In the genomic region with DNA sequence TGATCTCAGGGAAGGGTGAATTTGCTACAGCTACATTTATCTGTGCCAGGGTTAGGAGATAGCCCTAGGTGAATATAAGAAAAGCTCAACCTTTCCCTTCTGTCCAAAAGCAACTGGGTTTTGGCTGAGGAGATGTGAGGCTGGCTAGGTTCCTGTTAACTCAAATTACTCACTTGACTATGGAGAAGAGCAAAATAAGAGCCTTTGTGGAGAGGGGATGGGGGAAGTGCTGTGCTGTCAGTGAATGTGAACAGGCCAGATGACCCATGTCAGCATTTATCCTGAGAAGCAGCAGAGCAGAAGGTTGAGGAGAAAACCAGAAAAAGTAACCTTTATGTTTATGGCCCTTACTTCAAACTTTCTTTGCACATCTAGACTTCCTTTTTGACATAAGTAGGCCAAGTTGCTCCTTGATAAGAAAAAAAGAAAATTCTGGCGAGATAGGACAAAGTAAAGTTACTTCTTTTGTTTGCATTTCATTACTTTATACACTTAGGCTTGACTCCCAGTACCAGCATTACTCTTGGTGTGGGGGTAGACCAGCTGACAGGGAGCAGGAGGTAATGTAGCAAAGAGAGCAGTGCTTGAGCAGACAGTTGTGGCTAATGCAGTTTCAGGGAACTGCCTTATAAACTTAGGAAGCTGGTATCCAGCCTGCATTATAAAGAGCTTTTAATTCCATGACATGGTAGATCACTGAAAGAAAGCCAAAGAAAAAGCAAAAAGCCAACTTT, we compare ENCODE assay signal across 9 cellular contexts. TPM values are rescaled to one million over a fixed set of nuclear protein-coding genes. Genes with fewer than 3 reads are reported as not detected.
A peak's percentile ranks its signal among the peaks of the same experiment; 100 is the strongest.
DNase-seq lines count a peak whose midpoint lies in the region; TF ChIP-seq lines count a peak whose summit lies in the region.
"Had no signal": no experiment of that assay in that cellular context is flagged by ENCODE, and none has a peak within 500 bp of the region (broad histone marks: within the 10 kb centered on the region; RNA-seq: fewer than 3 reads in every experiment).

No MANE protein-coding gene starts in this region.

- no peak overlapping the region for H3K4me3 ChIP-seq in H7 (ENCODE audit: insufficient read depth, low read depth, low read length)
- H3K4me3 ChIP-seq: upper lobe of left lung had no signal

- no peak for TF ChIP-seq CTCF in type B pancreatic cell (conservative IDR thresholded peaks at IDR 0.05)

- peaks cover 56% of the 10 kb centered on the region for H3K4me1 Mint-ChIP-seq in activated naive CD4-positive, alpha-beta T cell treated with anti-CD3 and anti-CD28 coated beads for 36 hours (ENCODE audit: low read depth)
- peaks cover 48% of the 10 kb centered on the region for H3K4me1 Mint-ChIP-seq in activated T-helper 2 cell treated with anti-CD3 and anti-CD28 coated beads, Interferon-gamma antibody, Interleukin-2, Interleukin-4, amounts not matched to agents 10 μg/mL and 5 μg/mL and 100 μg/mL, durations not matched to agents 14 hours and 24 hours and 36 hours (ENCODE audit: low read depth)
- peaks cover 45% of the 10 kb centered on the region for H3K4me1 Mint-ChIP-seq in type B pancreatic cell (ENCODE audit: unreplicated experiment)

- CTCF ChIA-PET in activated naive CD4-positive, alpha-beta T cell treated with anti-CD3 and anti-CD28 coated beads for 36 hours (lab: Charles Lee), result interaction anchor here (0.6 to 2.5 kb wide), 5 partner anchors 11 to 367 kb away, joined by 3 to 9 read pairs (median 3); no protein-coding TSS in a partner anchor

- H3K27me3 Mint-ChIP-seq in activated naive CD4-positive, alpha-beta T cell treated with anti-CD3 and anti-CD28 coated beads for 36 hours (ENCODE audit: low read depth), result no peaks in the 10 kb centered on the region
- no peaks in the 10 kb centered on the region for H3K27me3 Mint-ChIP-seq in activated T-helper 2 cell treated with anti-CD3 and anti-CD28 coated beads, Interferon-gamma antibody, Interleukin-2, Interleukin-4, amounts not matched to agents 10 μg/mL and 5 μg/mL and 100 μg/mL, durations not matched to agents 14 hours and 24 hours and 36 hours (ENCODE audit: low read depth)
- H3K27me3 Mint-ChIP-seq in type B pancreatic cell, result no peaks in the 10 kb centered on the region

- intact Hi-C loops in activated naive CD4-positive, alpha-beta T cell treated with anti-CD3 and anti-CD28 coated beads for 36 hours (cut with micrococcal nuclease), result no loop called here
- intact Hi-C loops in activated T-helper 2 cell treated with anti-CD3 and anti-CD28 coated beads, Interferon-gamma antibody, Interleukin-2, Interleukin-4, amounts not matched to agents 10 μg/mL and 5 μg/mL and 100 μg/mL, durations not matched to agents 14 hours and 24 hours and 36 hours (cut with micrococcal nuclease), result no loop called here

- no peak overlapping the region for H3K4me3 Mint-ChIP-seq in activated naive CD4-positive, alpha-beta T cell treated with anti-CD3 and anti-CD28 coated beads for 36 hours
- no peak overlapping the region for H3K4me3 Mint-ChIP-seq in activated T-helper 2 cell treated with anti-CD3 and anti-CD28 coated beads, Interferon-gamma antibody, Interleukin-2, Interleukin-4, amounts not matched to agents 10 μg/mL and 5 μg/mL and 100 μg/mL, durations not matched to agents 14 hours and 24 hours and 36 hours (ENCODE audit: low read depth)
- peak overlapping the region; percentile 10 for H3K4me3 Mint-ChIP-seq in type B pancreatic cell

- H3K27ac Mint-ChIP-seq in activated naive CD4-positive, alpha-beta T cell treated with anti-CD3 and anti-CD28 coated beads for 36 hours, result no peak overlapping the region
- H3K27ac Mint-ChIP-seq in activated T-helper 2 cell treated with anti-CD3 and anti-CD28 coated beads, Interferon-gamma antibody, Interleukin-2, Interleukin-4, amounts not matched to agents 10 μg/mL and 5 μg/mL and 100 μg/mL, durations not matched to agents 14 hours and 24 hours and 36 hours, result peak overlapping the region; percentile 23
- peak overlapping the region; percentile 66 for H3K27ac Mint-ChIP-seq in type B pancreatic cell

- peak; percentile 12 for DNase-seq in activated naive CD4-positive, alpha-beta T cell treated with anti-CD3 and anti-CD28 coated beads for 36 hours
- DNase-seq in activated naive CD4-positive, alpha-beta T cell treated with Interleukin-2 at 50 U/mL for 16 hours, result no peak
- DNase-seq in activated T-helper 2 cell treated with anti-CD3 and anti-CD28 coated beads, Interferon-gamma antibody, Interleukin-2, Interleukin-4, amounts not matched to agents 10 μg/mL and 5 μg/mL and 100 μg/mL, durations not matched to agents 14 hours and 24 hours and 36 hours (ENCODE audit: low spot score), result no peak
- DNase-seq in islet precursor cell, result peak; percentile 59
- no peak for DNase-seq in type B pancreatic cell (ENCODE audit: extremely low spot score, unreplicated experiment)
- DNase-seq in H7, result no peak
- DNase-seq in NCI-H345 (lab: John Stamatoyannopoulos, UW), result no peak
- DNase-seq in stimulated activated CD4-positive, alpha-beta T cell treated with anti-CD3 and anti-CD28 coated beads, Interleukin-12 subunit alpha, Interleukin-12 subunit beta, amount 100 ng/mL, for 4 hours, result no peak

- H3K36me3 ChIP-seq in H7 (replicated peaks; ENCODE audit: control insufficient read depth, insufficient read depth, low read length), result no peaks in the 10 kb centered on the region
- H3K36me3 ChIP-seq: upper lobe of left lung had no signal

- peaks cover 1% of the 10 kb centered on the region for H3K36me3 Mint-ChIP-seq in activated naive CD4-positive, alpha-beta T cell treated with anti-CD3 and anti-CD28 coated beads for 36 hours (ENCODE audit: low read depth)
- H3K36me3 Mint-ChIP-seq in activated T-helper 2 cell treated with anti-CD3 and anti-CD28 coated beads, Interferon-gamma antibody, Interleukin-2, Interleukin-4, amounts not matched to agents 10 μg/mL and 5 μg/mL and 100 μg/mL, durations not matched to agents 14 hours and 24 hours and 36 hours (ENCODE audit: low read depth), result peaks cover 10% of the 10 kb centered on the region
- no peaks in the 10 kb centered on the region for H3K36me3 Mint-ChIP-seq in type B pancreatic cell

- no peaks in the 10 kb centered on the region for H3K27me3 ChIP-seq in H7 (ENCODE audit: control insufficient read depth, insufficient read depth, low read length)
- H3K27me3 ChIP-seq: upper lobe of left lung had no signal

- no peaks in the 10 kb centered on the region for H3K9me3 Mint-ChIP-seq in activated naive CD4-positive, alpha-beta T cell treated with anti-CD3 and anti-CD28 coated beads for 36 hours
- H3K9me3 Mint-ChIP-seq in activated T-helper 2 cell treated with anti-CD3 and anti-CD28 coated beads, Interferon-gamma antibody, Interleukin-2, Interleukin-4, amounts not matched to agents 10 μg/mL and 5 μg/mL and 100 μg/mL, durations not matched to agents 14 hours and 24 hours and 36 hours, result no peaks in the 10 kb centered on the region
- no peaks in the 10 kb centered on the region for H3K9me3 Mint-ChIP-seq in type B pancreatic cell

RNA-seq across cellular contexts. Expression of a gene that starts 21.3 kb away (rescaled TPM):
- 10 to 100 TPM; 16.7 to 17.2 TPM for total RNA-seq in activated naive CD4-positive, alpha-beta T cell treated with anti-CD3 and anti-CD28 coated beads for 36 hours
- total RNA-seq in activated T-helper 2 cell treated with anti-CD3 and anti-CD28 coated beads, Interferon-gamma antibody, Interleukin-2, Interleukin-4, amounts not matched to agents 10 μg/mL and 5 μg/mL and 100 μg/mL, durations not matched to agents 14 hours and 24 hours and 36 hours, result 55.8 and 58.7 TPM in 2 replicates
- total RNA-seq in type B pancreatic cell (ENCODE audit: low replicate concordance), result 56.6 and 57.9 TPM in 2 replicates
- 77.0 and 83.7 TPM in 2 replicates for total RNA-seq in H7 (2014; rRNA removed; shearing (Covaris generic))

Comparison
In these comparisons a context has a peak if more than half of its experiments do, and no peak if none do; other contexts are left out.
1. DNase-seq: peak in activated naive CD4-positive, alpha-beta T cell treated with anti-CD3 and anti-CD28 coated beads for 36 hours (single experiment) and islet precursor cell (single experiment); none in activated naive CD4-positive, alpha-beta T cell treated with Interleukin-2 at 50 U/mL for 16 hours (single experiment), activated T-helper 2 cell treated with anti-CD3 and anti-CD28 coated beads, Interferon-gamma antibody, Interleukin-2, Interleukin-4, amounts not matched to agents 10 μg/mL and 5 μg/mL and 100 μg/mL, durations not matched to agents 14 hours and 24 hours and 36 hours (single experiment), type B pancreatic cell (single experiment), H7 (single experiment), NCI-H345 (single experiment) and stimulated activated CD4-positive, alpha-beta T cell treated with anti-CD3 and anti-CD28 coated beads, Interleukin-12 subunit alpha, Interleukin-12 subunit beta, amount 100 ng/mL, for 4 hours (single experiment).